Comparison of ENCODE assay signal across 15 cellular contexts in genomic region chr2:119575439-119575838, GRCh38. TPM values are rescaled to one million over a fixed set of nuclear protein-coding genes. Genes with fewer than 3 reads are reported as not detected.
DNase-seq lines count a peak whose midpoint lies in the region; ATAC-seq and TF ChIP-seq lines count a peak whose summit lies in the region.
"Had no signal": no experiment of that assay in that cellular context is flagged by ENCODE, and none has a peak within 500 bp of the region (broad histone marks: within the 10 kb centered on the region; RNA-seq: fewer than 3 reads in every experiment).

No MANE protein-coding gene starts in this region.

- H3K9ac ChIP-seq in KMS-11 (peak overlapping the region; percentile 16; the same call in 1 of the 2 replicates), stomach smooth muscle (ENCODE audit: low read length in 2 of 2) (no peak overlapping the region)
- H3K9ac ChIP-seq: GM23248 had no signal

- peak overlapping the region; percentile 70 for H3K4me2 ChIP-seq in KMS-11

- H3K36me3 ChIP-seq in KMS-11 (ENCODE audit: insufficient read depth): no peaks in the 10 kb centered on the region
- H3K36me3 ChIP-seq in stomach smooth muscle (ENCODE audit: control insufficient read depth in 2 of 2, insufficient read depth in 2 of 2, low read length in 2 of 2): no peaks in the 10 kb centered on the region
- H3K36me3 ChIP-seq: BE2C had no signal

- no peak overlapping the region for H2AFZ ChIP-seq in KMS-11 (ENCODE audit: low read depth)
- H2AFZ ChIP-seq: GM23248 had no signal

- H3K4me3 ChIP-seq in KMS-11 (IDR thresholded peaks at IDR 0.05; ENCODE audit: insufficient read depth, low read depth, low read length) (peak overlapping the region; percentile 57), stomach smooth muscle (ENCODE audit: low read length in 2 of 2) (no peak overlapping the region)
- H3K4me3 ChIP-seq: GM12878, GM23248 had no signal

- peaks cover 24% of the 10 kb centered on the region for H3K27me3 Mint-ChIP-seq in activated naive CD8-positive, alpha-beta T cell treated with anti-CD3 and anti-CD28 coated beads for 36 hours

- H3K27me3 ChIP-seq in KMS-11 (ENCODE audit: insufficient read depth, low read depth) (no peaks in the 10 kb centered on the region), stomach smooth muscle (ENCODE audit: control insufficient read depth in 1 of 2, insufficient read depth in 2 of 2, low read length in 2 of 2) (no peaks in the 10 kb centered on the region)
- H3K27me3 ChIP-seq: BE2C had no signal

- no peak for ATAC-seq in HG03039 (IDR thresholded peaks at IDR 0.05; ENCODE audit: unreplicated experiment)
- ATAC-seq: HCT116 had no signal

- H3K4me3 Mint-ChIP-seq in activated naive CD8-positive, alpha-beta T cell treated with anti-CD3 and anti-CD28 coated beads for 36 hours: no peak overlapping the region

- DNase-seq in MV-4-11 (lab: John Stamatoyannopoulos, UW): peak; percentile 81
- peak; percentile 35 for DNase-seq in NOMO-1 treated with dmso at 0.1 percent for 144 hours (lab: John Stamatoyannopoulos, UW; ENCODE audit: unreplicated experiment)
- no peak for DNase-seq in NCI-H2081 (lab: John Stamatoyannopoulos, UW)
- no peak for DNase-seq in activated naive CD8-positive, alpha-beta T cell treated with anti-CD3 and anti-CD28 coated beads for 36 hours
- DNase-seq: BE2C; CD4-positive, alpha-beta memory T cell; DMS79; GM23248 had no signal

- peak overlapping the region; percentile 60 for H3K27ac ChIP-seq in KMS-11
- H3K27ac ChIP-seq in stomach smooth muscle (ENCODE audit: low read length): peak overlapping the region; percentile 66
- H3K27ac ChIP-seq: C4-2B, GM23248 had no signal

- H3K4me1 ChIP-seq in KMS-11 (ENCODE audit: low read depth, poor library complexity, severe bottlenecking) (peaks cover 54% of the 10 kb centered on the region), stomach smooth muscle (ENCODE audit: control insufficient read depth, insufficient read depth, low read length) (peaks cover 47% of the 10 kb centered on the region)
- H3K4me1 ChIP-seq: BE2C had no signal

- TF ChIP-seq CTCF in KMS-11 (conservative IDR thresholded peaks at IDR 0.05; ENCODE audit: low read depth, low read length): no peak

- H3K27ac Mint-ChIP-seq in activated naive CD8-positive, alpha-beta T cell treated with anti-CD3 and anti-CD28 coated beads for 36 hours: no peak overlapping the region
- H3K27ac Mint-ChIP-seq: CD4-positive, alpha-beta memory T cell had no signal

- no peaks in the 10 kb centered on the region for H3K36me3 Mint-ChIP-seq in activated naive CD8-positive, alpha-beta T cell treated with anti-CD3 and anti-CD28 coated beads for 36 hours

- H3K9me3 ChIP-seq in stomach smooth muscle (ENCODE audit: control insufficient read depth in 2 of 2, low read length in 2 of 2): peaks cover 0 to 2% of the 10 kb centered on the region in 2 donors
- H3K9me3 ChIP-seq: BE2C had no signal

- H4K20me1 ChIP-seq in KMS-11 (ENCODE audit: insufficient read depth): no peaks in the 10 kb centered on the region

- H3K4me1 Mint-ChIP-seq in activated naive CD8-positive, alpha-beta T cell treated with anti-CD3 and anti-CD28 coated beads for 36 hours: peaks cover 5% of the 10 kb centered on the region
- H3K4me1 Mint-ChIP-seq: CD4-positive, alpha-beta memory T cell had no signal

- peaks cover 2% of the 10 kb centered on the region for H3K9me3 Mint-ChIP-seq in activated naive CD8-positive, alpha-beta T cell treated with anti-CD3 and anti-CD28 coated beads for 36 hours

- H3K79me2 ChIP-seq in KMS-11 (ENCODE audit: insufficient read depth, low read depth): no peaks in the 10 kb centered on the region

RNA-seq across cellular contexts. Expression of gene CFAP221, which starts 31.2 kb away (rescaled TPM):
- total RNA-seq in activated naive CD8-positive, alpha-beta T cell treated with anti-CD3 and anti-CD28 coated beads for 36 hours: not detected
- total RNA-seq: CD4-positive, alpha-beta memory T cell; GM12878; GM23248 had no signal

RNA-seq across cellular contexts. Expression of gene SCTR, which starts 51.2 kb away (rescaled TPM):
- not detected for total RNA-seq in activated naive CD8-positive, alpha-beta T cell treated with anti-CD3 and anti-CD28 coated beads for 36 hours
- total RNA-seq: CD4-positive, alpha-beta memory T cell; G401; GM12878; GM23248 had no signal

Comparison
In these comparisons a context has a peak if more than half of its experiments do, and no peak if none do; other contexts are left out.
1. DNase-seq: peak in MV-4-11 (single experiment) and NOMO-1 treated with dmso at 0.1 percent for 144 hours (single experiment); none in NCI-H2081 (0 of 2) and activated naive CD8-positive, alpha-beta T cell treated with anti-CD3 and anti-CD28 coated beads for 36 hours (single experiment).